In the genomic region with DNA sequence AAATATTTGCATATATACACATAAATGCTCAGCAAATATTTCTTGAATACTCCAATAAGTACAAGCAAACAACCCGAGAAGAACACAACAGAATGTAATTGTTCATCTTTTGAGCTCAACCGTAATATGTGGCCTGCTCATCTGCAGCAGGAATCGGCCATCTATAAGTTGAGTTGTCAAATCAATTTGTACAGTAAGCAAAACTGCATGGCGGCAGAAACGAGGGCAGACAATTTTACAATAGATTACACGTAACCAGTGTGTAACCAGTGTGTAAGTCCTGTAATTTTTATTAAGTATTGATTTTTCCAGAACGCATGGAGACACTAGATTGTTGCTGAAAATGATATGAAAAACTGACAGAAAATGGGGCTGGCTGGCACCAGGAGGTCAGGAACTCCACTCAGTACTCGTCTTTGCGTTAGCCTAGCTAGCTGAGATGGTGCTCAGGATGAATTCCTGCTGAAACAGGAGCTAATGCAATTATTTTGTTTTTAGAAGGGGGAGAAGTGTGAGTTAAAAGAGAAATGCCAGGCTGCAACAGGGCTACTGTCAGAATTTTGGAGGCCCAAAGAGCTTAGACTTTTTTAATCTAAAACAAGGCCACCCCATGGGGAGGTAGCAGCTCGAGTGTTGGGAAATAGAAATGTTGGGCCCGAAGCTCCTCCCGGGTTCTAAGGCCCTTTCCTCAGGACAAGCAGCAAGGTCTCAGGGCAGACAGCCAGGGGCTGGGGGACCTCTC, we compare ENCODE assay signal across 8 cellular contexts. TPM values are rescaled to one million over a fixed set of nuclear protein-coding genes. Genes with fewer than 3 reads are reported as not detected.
DNase-seq lines count a peak whose midpoint lies in the region; ATAC-seq and TF ChIP-seq lines count a peak whose summit lies in the region.

No MANE protein-coding gene starts in this region.

- TF ChIP-seq CTCF in A673 (conservative IDR thresholded peaks at IDR 0.05; ENCODE audit: low read depth, low read length) (no peak), fibroblast of pulmonary artery (IDR thresholded peaks at IDR 0.05; ENCODE audit: low read length, missing control alignments) (no peak)

- DNase-seq in A673 (ENCODE audit: low spot score), result no peak
- no peak for DNase-seq in NT2/D1 (ENCODE audit: low read depth, low spot score)
- DNase-seq in fibroblast of pulmonary artery (ENCODE audit: low read depth), result no peak
- DNase-seq in activated naive CD4-positive, alpha-beta T cell treated with Interleukin-2 at 50 U/mL for 16 hours, result no peak
- no peak for DNase-seq in putamen (ENCODE audit: low spot score)

- H3K4me1 ChIP-seq in A673 (ENCODE audit: insufficient read depth, low read length, poor library complexity, severe bottlenecking) (peaks cover 15% of the 10 kb centered on the region), NT2/D1 (ENCODE audit: insufficient read depth, insufficient read length) (no peaks in the 10 kb centered on the region), skeletal muscle satellite cell (ENCODE audit: control insufficient read depth, insufficient read depth, low read length) (peaks cover 33% of the 10 kb centered on the region)

- H3K27me3 ChIP-seq in A673 (replicated peaks; ENCODE audit: insufficient read depth, low read depth, low read length, poor library complexity), result no peaks in the 10 kb centered on the region
- H3K27me3 ChIP-seq in NT2/D1 (ENCODE audit: insufficient read depth, insufficient read length), result no peaks in the 10 kb centered on the region
- H3K27me3 ChIP-seq in skeletal muscle satellite cell (ENCODE audit: control insufficient read depth, insufficient read depth, low read length), result no peaks in the 10 kb centered on the region

- intact Hi-C loops in A673 (cut with micrococcal nuclease; ENCODE audit: unreplicated experiment), result no loop called here

- H3K27ac ChIP-seq in A673 (ENCODE audit: low read depth, low read length, poor library complexity, severe bottlenecking), result peak overlapping the region; percentile 97

- H3K36me3 ChIP-seq in A673 (ENCODE audit: insufficient read depth, low read length, poor library complexity, severe bottlenecking) (peaks cover 3% of the 10 kb centered on the region), NT2/D1 (ENCODE audit: insufficient read depth, insufficient read length, low read length) (peaks cover 33% of the 10 kb centered on the region), skeletal muscle satellite cell (ENCODE audit: insufficient read depth, low read length) (peaks cover 8% of the 10 kb centered on the region)

- H3K4me2 ChIP-seq in skeletal muscle satellite cell (ENCODE audit: low read length), result peak overlapping the region; percentile 91

- H3K9ac ChIP-seq in NT2/D1 (ENCODE audit: insufficient read length, low read depth) (peak overlapping the region; percentile 97), skeletal muscle satellite cell (ENCODE audit: low read depth, low read length) (peak overlapping the region; percentile 95)

- BruUV-seq in A673 (replicated peaks; lab: Mats Ljungman, UMichigan), result TSS peak; percentile 54

- H3K4me3 ChIP-seq in A673 (ENCODE audit: low read depth, low read length, poor library complexity, severe bottlenecking) (peak overlapping the region; percentile 75), NT2/D1 (ENCODE audit: insufficient read length, low read depth) (peak overlapping the region; percentile 91), fibroblast of pulmonary artery (replicated peaks; ENCODE audit: low read depth, low read length) (peak overlapping the region; percentile 96), skeletal muscle satellite cell (ENCODE audit: low read length) (peak overlapping the region; percentile 86)

- POLR2A ChIA-PET in A673 (lab: Charles Lee; ENCODE audit: low non-redundant PET), result interaction anchor here (0.6 kb wide), 1 partner anchor 18 kb away, joined by 6 read pairs; no protein-coding TSS in a partner anchor

- CTCF ChIA-PET in A673 (lab: Charles Lee), result interaction anchor here (1.1 kb wide), 1 partner anchor 119 kb away, joined by 3 read pairs; no protein-coding TSS in a partner anchor

- H3K9me3 ChIP-seq in A673 (ENCODE audit: low read depth, low read length, poor library complexity, severe bottlenecking) (no peaks in the 10 kb centered on the region), NT2/D1 (ENCODE audit: insufficient read depth, low read length) (peaks cover 9% of the 10 kb centered on the region), skeletal muscle satellite cell (replicated peaks; ENCODE audit: low read length) (no peaks in the 10 kb centered on the region)

- ATAC-seq in GM19043 (IDR thresholded peaks at IDR 0.05; ENCODE audit: low read depth, unreplicated experiment) (peak; percentile 2), GM19452 (IDR thresholded peaks at IDR 0.05; ENCODE audit: unreplicated experiment) (no peak)

RNA-seq across cellular contexts. Expression of a gene that starts 0.7 kb away (rescaled TPM):
- total RNA-seq in A673 (2021), result 28.6 and 30.3 TPM in 2 replicates
- 33.5 and 34.1 TPM in 2 replicates for total RNA-seq in skeletal muscle satellite cell (2012; rRNA removed)

RNA-seq across cellular contexts. Expression of a gene that starts 1.0 kb away (rescaled TPM):
- total RNA-seq in A673 (2021), result 135 and 139 TPM in 2 replicates
- 108 and 157 TPM in 2 replicates for total RNA-seq in skeletal muscle satellite cell (2012; rRNA removed)
